Comparison of ENCODE assay signal across 9 cellular contexts in the genomic region with DNA sequence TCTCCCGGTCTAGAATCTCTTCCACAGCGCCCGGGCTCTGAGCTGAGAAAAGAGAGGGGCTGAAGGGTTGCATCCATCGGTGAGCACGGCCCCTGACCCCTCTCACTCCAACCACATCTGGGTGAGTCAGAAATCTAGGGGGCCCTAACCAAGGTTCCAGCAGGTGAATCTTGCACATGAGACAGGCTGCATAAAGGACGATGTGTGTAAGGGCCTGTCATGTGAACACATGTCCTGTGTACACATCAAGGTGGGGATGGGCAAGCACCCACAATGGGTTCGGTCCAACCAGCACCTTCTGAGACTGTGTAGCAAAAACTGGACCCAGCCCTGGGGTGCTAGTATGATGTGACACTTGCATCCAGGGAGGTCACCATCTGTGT. TPM values are rescaled to one million over a fixed set of nuclear protein-coding genes. Genes with fewer than 3 reads are reported as not detected.
DNase-seq lines count a peak whose midpoint lies in the region; ATAC-seq and TF ChIP-seq lines count a peak whose summit lies in the region.
"Had no signal": no experiment of that assay in that cellular context is flagged by ENCODE, and none has a peak within 500 bp of the region (broad histone marks: within the 10 kb centered on the region; RNA-seq: fewer than 3 reads in every experiment).

No MANE protein-coding gene starts in this region.

- no peak for TF ChIP-seq CTCF in GM12865 (IDR thresholded peaks at IDR 0.05; ENCODE audit: insufficient read depth, low read depth, low read length, missing control alignments)
- no peak for TF ChIP-seq CTCF in gastroesophageal sphincter (IDR thresholded peaks at IDR 0.05)
- no peak for TF ChIP-seq CTCF in gastrocnemius medialis (IDR thresholded peaks at IDR 0.05 in 4 of 5, conservative IDR thresholded peaks at IDR 0.05 in 1 of 5)

- no peak for TF ChIP-seq EP300 in gastroesophageal sphincter (IDR thresholded peaks at IDR 0.05)

- H3K9me3 ChIP-seq in gastroesophageal sphincter, result no peaks in the 10 kb centered on the region
- no peaks in the 10 kb centered on the region for H3K9me3 ChIP-seq in gastrocnemius medialis

- H3K27ac ChIP-seq in gastroesophageal sphincter, result peak overlapping the region in 3 of 4 donors; percentile 95 to 100 (median 97)
- peak overlapping the region; percentile 95 to 100 (median 98) for H3K27ac ChIP-seq in gastrocnemius medialis

- CTCF ChIA-PET in activated CD4-positive, alpha-beta memory T cell treated with anti-CD3 and anti-CD28 coated beads for 36 hours (lab: Charles Lee), result interaction anchor here (1.0 to 2.2 kb wide), 3 partner anchors 31 to 156 kb away, joined by 3 to 10 read pairs (median 5); a partner anchor contains a TSS

- H3K4me3 ChIP-seq in GM12865 (ENCODE audit: low read depth, low read length), result peak overlapping the region; percentile 94
- peak overlapping the region; percentile 97 to 99 for H3K4me3 ChIP-seq in gastroesophageal sphincter
- H3K4me3 ChIP-seq in gastrocnemius medialis, result peak overlapping the region; percentile 72 to 99 (median 84)

- peaks cover 34% of the 10 kb centered on the region for H3K36me3 Mint-ChIP-seq in activated CD4-positive, alpha-beta memory T cell treated with anti-CD3 and anti-CD28 coated beads for 36 hours

- H3K27me3 Mint-ChIP-seq in activated CD4-positive, alpha-beta memory T cell treated with anti-CD3 and anti-CD28 coated beads for 36 hours, result no peaks in the 10 kb centered on the region

- in situ Hi-C loops in gastrocnemius medialis (cut with MboI; ENCODE audit: low sequenced_read_pairs in 4 of 4), result no loop called here

- WGBS in gastroesophageal sphincter (ENCODE audit: low coverage in 1 of 2), 2 donors, result 68% methylated on average over 5 of the region's 7 CpGs; no CpG with 5 or more reads in 1 of the 2 donors

- H3K4me1 ChIP-seq in gastroesophageal sphincter, result peaks cover 3 to 67% (median 31%) of the 10 kb centered on the region in 3 donors
- H3K4me1 ChIP-seq in gastrocnemius medialis, result peaks cover 26 to 40% of the 10 kb centered on the region in 2 donors

- peak; percentile 8 for DNase-seq in GM12865 (ENCODE audit: low read depth)
- no peak for DNase-seq in activated CD4-positive, alpha-beta memory T cell treated with anti-CD3 and anti-CD28 coated beads for 36 hours
- no peak for DNase-seq in gastrocnemius medialis
- DNase-seq in NCI-H524 (lab: John Stamatoyannopoulos, UW), result no peak
- DNase-seq: SIG-M5 had no signal

- ATAC-seq in gastroesophageal sphincter (no peak), gastrocnemius medialis (no peak), GM18505 (IDR thresholded peaks at IDR 0.05; ENCODE audit: unreplicated experiment) (no peak), HG02870 (IDR thresholded peaks at IDR 0.05; ENCODE audit: unreplicated experiment) (no peak), HG02623 (IDR thresholded peaks at IDR 0.05; ENCODE audit: unreplicated experiment) (no peak)

- intact Hi-C loops in activated CD4-positive, alpha-beta memory T cell treated with anti-CD3 and anti-CD28 coated beads for 36 hours (cut with micrococcal nuclease), result loop anchor here (2.0 to 5.0 kb wide), 3 partner anchors 109 to 245 kb away; a partner anchor contains a TSS
- intact Hi-C loops in gastrocnemius medialis (cut with DNase I; ENCODE audit: low total_unique reads), result loop anchor here (5.0 to 10.0 kb wide), 3 partner anchors 146 to 301 kb away; a partner anchor contains a TSS

- H3K27ac Mint-ChIP-seq in activated CD4-positive, alpha-beta memory T cell treated with anti-CD3 and anti-CD28 coated beads for 36 hours, result peak overlapping the region; percentile 96

- H3K27me3 ChIP-seq in gastroesophageal sphincter (no peaks in the 10 kb centered on the region), gastrocnemius medialis (no peaks in the 10 kb centered on the region)

- peaks cover 0 to 65% of the 10 kb centered on the region in 2 donors for H3K36me3 ChIP-seq in gastroesophageal sphincter
- H3K36me3 ChIP-seq in gastrocnemius medialis, result peaks cover 0 to 41% of the 10 kb centered on the region in 2 donors

- peak overlapping the region; percentile 97 for H3K4me3 Mint-ChIP-seq in activated CD4-positive, alpha-beta memory T cell treated with anti-CD3 and anti-CD28 coated beads for 36 hours

- peaks cover 63% of the 10 kb centered on the region for H3K4me1 Mint-ChIP-seq in activated CD4-positive, alpha-beta memory T cell treated with anti-CD3 and anti-CD28 coated beads for 36 hours (ENCODE audit: low read depth)

- TF ChIP-seq POLR2A in gastroesophageal sphincter (IDR thresholded peaks at IDR 0.05), result no peak
- TF ChIP-seq POLR2A in gastrocnemius medialis (IDR thresholded peaks at IDR 0.05), result no peak
- no peak for TF ChIP-seq POLR2A in GM18505 (IDR thresholded peaks at IDR 0.05; ENCODE audit: borderline replicate concordance, extremely low read depth, insufficient read depth, insufficient read length)

- POLR2A ChIA-PET in activated CD4-positive, alpha-beta memory T cell treated with anti-CD3 and anti-CD28 coated beads for 36 hours (lab: Charles Lee), result interaction anchor here (0.8 to 5.2 kb wide), 2 partner anchors 32 to 149 kb away, joined by 3 to 32 read pairs; a partner anchor contains a TSS

- H3K9me3 Mint-ChIP-seq in activated CD4-positive, alpha-beta memory T cell treated with anti-CD3 and anti-CD28 coated beads for 36 hours, result no peaks in the 10 kb centered on the region

RNA-seq across cellular contexts. Expression of a gene that starts 1.2 kb away (rescaled TPM):
- 10 to 100 TPM; 51.0 to 53.2 TPM for total RNA-seq in activated CD4-positive, alpha-beta memory T cell treated with anti-CD3 and anti-CD28 coated beads for 36 hours
- total RNA-seq in gastroesophageal sphincter, result 10 to 100 TPM; 25.3 to 39.4 (median 27.6) TPM
- 10 to 100 TPM; 11.3 to 15.9 (median 12.8) TPM for total RNA-seq in gastrocnemius medialis

RNA-seq across cellular contexts. Expression of a gene that starts 1.5 kb away (rescaled TPM):
- total RNA-seq in activated CD4-positive, alpha-beta memory T cell treated with anti-CD3 and anti-CD28 coated beads for 36 hours, result 100 to 1,000 TPM; 100 to 104 TPM
- total RNA-seq in gastroesophageal sphincter (100 to 1,000 TPM in 3 of 4 donors, 10 to 100 TPM in 1; 78.2 to 169 (median 135) TPM), gastrocnemius medialis (10 to 100 TPM; 35.6 to 68.5 (median 47.8) TPM)

RNA-seq across cellular contexts. Expression of a gene that starts 13.1 kb away (rescaled TPM):
- not detected for total RNA-seq in activated CD4-positive, alpha-beta memory T cell treated with anti-CD3 and anti-CD28 coated beads for 36 hours
- total RNA-seq in gastroesophageal sphincter, result not detected
- not detected for total RNA-seq in gastrocnemius medialis

RNA-seq across cellular contexts. Expression of a gene that starts 30.1 kb away (rescaled TPM):
- total RNA-seq in activated CD4-positive, alpha-beta memory T cell treated with anti-CD3 and anti-CD28 coated beads for 36 hours, result 10 to 100 TPM; 16.1 to 17.6 TPM
- total RNA-seq in gastroesophageal sphincter (10 to 100 TPM; 12.7 to 24.1 (median 17.3) TPM), gastrocnemius medialis (10 to 100 TPM in 3 of 4 donors, 1 to 10 TPM in 1; 9.2 to 15.0 (median 12.7) TPM)

RNA-seq across cellular contexts. Expression of a gene that starts 30.8 kb away (rescaled TPM):
- total RNA-seq in activated CD4-positive, alpha-beta memory T cell treated with anti-CD3 and anti-CD28 coated beads for 36 hours, result 100 to 1,000 TPM; 210 to 214 TPM
- 100 to 1,000 TPM in 1 of 4 donors, 10 to 100 TPM in 3; 85.8 to 114 (median 93.5) TPM for total RNA-seq in gastroesophageal sphincter
- 100 to 1,000 TPM; 128 to 189 (median 163) TPM for total RNA-seq in gastrocnemius medialis
